ENCODE assay signal across 16 cellular contexts in the genomic region with DNA sequence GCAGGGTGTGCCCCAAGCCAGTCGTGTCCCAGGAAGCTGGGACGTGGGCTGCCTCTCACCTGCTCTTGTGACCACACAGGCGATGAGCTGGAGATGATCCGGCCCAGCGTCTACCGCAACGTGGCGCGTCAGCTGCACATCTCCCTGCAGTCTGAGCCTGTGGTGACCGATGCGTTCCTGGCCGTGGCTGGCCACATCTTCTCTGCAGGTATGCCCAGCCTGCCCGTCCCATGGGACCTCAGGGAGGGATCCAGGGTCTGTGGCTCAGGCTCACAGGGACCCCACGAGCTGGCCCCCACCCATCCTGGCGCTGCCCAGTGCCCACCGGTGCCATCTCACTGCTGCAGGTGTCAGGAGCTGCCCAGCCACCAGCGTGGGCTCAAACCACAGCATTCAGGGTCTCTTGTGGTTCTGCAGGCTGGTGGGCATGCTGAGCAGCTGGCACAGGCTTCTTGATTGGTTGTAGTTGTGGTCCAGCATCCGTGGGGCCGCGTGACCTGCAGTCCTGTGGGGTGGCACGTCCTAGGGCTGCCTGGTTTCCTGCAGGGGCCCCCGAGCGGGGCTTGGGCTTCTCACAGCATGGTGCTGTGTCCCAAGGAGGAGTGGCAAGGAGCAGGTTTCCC. TPM values are rescaled to one million over a fixed set of nuclear protein-coding genes. Genes with fewer than 3 reads are reported as not detected.
DNase-seq lines count a peak whose midpoint lies in the region; ATAC-seq, FAIRE-seq and TF ChIP-seq lines count a peak whose summit lies in the region.
"Had no signal": no experiment of that assay in that cellular context is flagged by ENCODE, and none has a peak within 500 bp of the region (broad histone marks: within the 10 kb centered on the region; RNA-seq: fewer than 3 reads in every experiment).

No MANE protein-coding gene starts in this region.

- no peak overlapping the region for H3K9ac ChIP-seq in HepG2 (ENCODE audit: insufficient read depth, low read depth, low read length)
- H3K9ac ChIP-seq: KMS-11 had no signal

- POLR2A ChIA-PET in HEK293 (lab: Yijun Ruan, JAX) (no interaction called here), HepG2 (lab: Yijun Ruan, JAX) (interaction anchor here (0.5 to 1.7 kb wide), 3 partner anchors 33 to 131 kb away, joined by 3 to 4 read pairs (median 3); no protein-coding TSS in a partner anchor)

- no peak for TF ChIP-seq POLR2A in HepG2 (IDR thresholded peaks at IDR 0.05; ENCODE audit: insufficient read depth in 1 of 2, low read depth in 2 of 2, low read length in 2 of 2)
- no peak for TF ChIP-seq POLR2A in GM12891 (IDR thresholded peaks at IDR 0.05; ENCODE audit: low read depth, low read length)

- H3K79me2 ChIP-seq in HepG2 (ENCODE audit: insufficient read depth, low read length): peaks cover 18% of the 10 kb centered on the region

- H3K36me3 ChIP-seq in HEK293 (ENCODE audit: control insufficient read depth in 2 of 2, insufficient read depth in 1 of 2, low read length in 2 of 2) (no peaks in the 10 kb centered on the region), HepG2 (replicated peaks in 1 of 2; ENCODE audit: control insufficient read depth in 1 of 2, insufficient read depth in 2 of 2, low read length in 2 of 2) (peaks cover 13 to 17% of the 10 kb centered on the region in 2 experiments; a peak in 4 of 5 replicates)
- H3K36me3 ChIP-seq: Peyer's patch had no signal

- no peak for TF ChIP-seq RAD21 in HepG2 (CRISPR knock-in tag; IDR thresholded peaks at IDR 0.05)

- CTCF ChIA-PET in HEK293 (lab: Yijun Ruan, JAX) (interaction anchor here (0.6 kb wide), 1 partner anchor 49 kb away, joined by 3 read pairs; no protein-coding TSS in a partner anchor), HepG2 (lab: Yijun Ruan, JAX; ENCODE audit: low intra/inter-chr PET ratio, low total read pairs) (no interaction called here)

- 95% methylated on average over 12 of the region's 23 CpGs for WGBS in HepG2 (ENCODE audit: low lambda C conversion rate)

- TF ChIP-seq CTCF in HEK293 (tag by site-specific recombination; IDR thresholded peaks at IDR 0.05) (no peak), HepG2 (CRISPR knock-in tag; IDR thresholded peaks at IDR 0.05) (no peak)

- DNase-seq in HepG2 (ENCODE audit: low spot score): no peak
- no peak for DNase-seq in substantia nigra (lab: John Stamatoyannopoulos, UW)
- DNase-seq in OCI-M2 (lab: John Stamatoyannopoulos, UW; ENCODE audit: unreplicated experiment): no peak
- DNase-seq in NCI-H526 treated with DMSO at 0.1 percent for 48 hours (lab: John Stamatoyannopoulos, UW): no peak
- no peak for DNase-seq in GM12891 (ENCODE audit: insufficient read length, low spot score)
- no peak for DNase-seq in stimulated activated CD4-positive, alpha-beta T cell treated with anti-CD3 and anti-CD28 coated beads, Interleukin-4, amount 100 ng/mL, for 1 hour
- DNase-seq: activated naive CD4-positive, alpha-beta T cell treated with anti-CD3 and anti-CD28 coated beads, Interleukin-2, amount 10 ng/mL, durations not matched to agents 7 days and 5 days; glutamatergic neuron; NCI-H1105 treated with DMSO at 0.1 percent for 48 hours; NCI-H774; Peyer's patch; stimulated activated naive CD8-positive, alpha-beta T cell treated with anti-CD3 and anti-CD28 coated beads, Interleukin-15, Interleukin-2, amounts not matched to agents 100 U/mL and 50 U/mL, for 24 hours had no signal

- no peak for FAIRE-seq in HepG2 (lab: Jason Lieb, UNC)
- FAIRE-seq in GM12891 (lab: Jason Lieb, UNC): no peak
- FAIRE-seq: TTC549 had no signal

- H3K4me1 ChIP-seq in HEK293 (ENCODE audit: control insufficient read depth, insufficient read depth, low read length) (no peaks in the 10 kb centered on the region), HepG2 (ENCODE audit: insufficient read depth, low read length) (peaks cover 42% of the 10 kb centered on the region)

- BruUV-seq in HepG2 (replicated peaks; lab: Mats Ljungman, UMichigan): no TSS peak

- no peaks in the 10 kb centered on the region; the same call in 1 of the 2 replicates for H3K9me3 ChIP-seq in HEK293 (ENCODE audit: control insufficient read depth, insufficient read depth, low read depth, low read length)
- H3K9me3 ChIP-seq in HepG2 (ENCODE audit: low read length): no peaks in the 10 kb centered on the region
- H3K9me3 ChIP-seq: Peyer's patch had no signal

- peaks cover 13% of the 10 kb centered on the region; the same call in 1 of the 2 replicates for H4K20me1 ChIP-seq in HepG2 (ENCODE audit: insufficient read depth, low read length)

- intact Hi-C loops in HepG2 (cut with micrococcal nuclease; ENCODE audit: unreplicated experiment): no loop called here

- H3K27me3 ChIP-seq in HepG2 (ENCODE audit: control insufficient read depth in 1 of 2, insufficient read depth in 2 of 2, low read length in 2 of 2): no peaks in the 10 kb centered on the region; a peak in 1 of 5 replicates
- H3K27me3 ChIP-seq: Peyer's patch had no signal

- ATAC-seq in HepG2: no peak
- ATAC-seq: stimulated activated naive CD8-positive, alpha-beta T cell treated with anti-CD3 and anti-CD28 coated beads, Interleukin-15, Interleukin-2, amounts not matched to agents 100 U/mL and 50 U/mL, for 24 hours had no signal

- H3K4me2 ChIP-seq in HepG2 (ENCODE audit: low read depth, low read length): no peak overlapping the region
- H3K4me2 ChIP-seq: KMS-11 had no signal

- H3K27ac ChIP-seq in HEK293 (ENCODE audit: extremely low read depth, low read depth, low read length): no peak overlapping the region
- peak overlapping the region; percentile 79 for H3K27ac ChIP-seq in cingulate gyrus (ENCODE audit: low read depth, low read length)
- no peak overlapping the region for H3K27ac ChIP-seq in HepG2 (ENCODE audit: extremely low read length, insufficient read depth, low read length)
- peak overlapping the region; percentile 100 for H3K27ac ChIP-seq in substantia nigra (ENCODE audit: low read depth, low read length, poor library complexity, severe bottlenecking)
- H3K27ac ChIP-seq: KMS-11, Peyer's patch had no signal

- no peak overlapping the region for H2AFZ ChIP-seq in HepG2 (ENCODE audit: low read length)

- H3K4me3 ChIP-seq in HEK293 (ENCODE audit: low read depth, low read length) (no peak overlapping the region), HepG2 (replicated peaks in 1 of 3; ENCODE audit: insufficient read depth in 1 of 3, low read depth in 2 of 3, low read length in 3 of 3) (no peak overlapping the region)
- H3K4me3 ChIP-seq: Peyer's patch had no signal

- TF ChIP-seq EP300 in HepG2 (IDR thresholded peaks at IDR 0.05; ENCODE audit: low read depth in 2 of 2, low read length in 2 of 2): no peak
- TF ChIP-seq EP300 in HepG2 (CRISPR knock-in tag; IDR thresholded peaks at IDR 0.05; ENCODE audit: borderline replicate concordance): no peak

- in situ Hi-C loops in HepG2 (cut with HindIII; ENCODE audit: extremely low pct_ligation_motif_present, low pct_unique_long_range_greater_than_20kb): no loop called here

RNA-seq across cellular contexts. Expression of a gene that starts 3.8 kb away (rescaled TPM):
- total RNA-seq in HepG2 (2016; rRNA removed; fragmentation: Illumina TruSeq; extraction: Trizol): 30.2 and 35.5 TPM in 2 replicates
- total RNA-seq in HepG2 (2016; cell fraction: cytosol; rRNA removed; fragmentation: Illumina TruSeq; extraction: Trizol; ENCODE audit: low read depth): 22.2 and 23.9 TPM in 2 replicates
- total RNA-seq in HepG2 (2016; cell fraction: insoluble cytoplasmic fraction; rRNA removed; fragmentation: Illumina TruSeq; extraction: Trizol): 28.1 and 36.4 TPM in 2 replicates
- total RNA-seq in HepG2 (2016; cell fraction: membrane; rRNA removed; fragmentation: Illumina TruSeq; extraction: Trizol): 58.8 and 67.3 TPM in 2 replicates
- total RNA-seq in HepG2 (2016; cell fraction: nucleus; rRNA removed; fragmentation: Illumina TruSeq; extraction: Trizol): 18.8 and 20.8 TPM in 2 replicates
- polyA plus RNA-seq in HepG2 (2011; rRNA removed): 39.2 and 58.1 TPM in 2 replicates
- polyA plus RNA-seq in HepG2 (2011; cell fraction: cytosol; rRNA removed): 49.3 and 71.9 TPM in 2 replicates
- polyA plus RNA-seq in HepG2 (2011; cell fraction: nucleus; rRNA removed): 101 and 104 TPM in 2 replicates
- polyA plus RNA-seq in HepG2 (2012): 43.9 and 55.3 TPM in 2 replicates
- 28.1 and 33.7 TPM in 2 replicates for polyA plus RNA-seq in HepG2 (2016; cell fraction: cytosol; fragmentation: Illumina TruSeq; extraction: Trizol; ENCODE audit: low read depth)
- polyA plus RNA-seq in HepG2 (2016; cell fraction: insoluble cytoplasmic fraction; fragmentation: Illumina TruSeq; extraction: Trizol; ENCODE audit: low read depth): 37.9 and 46.1 TPM in 2 replicates
- polyA plus RNA-seq in HepG2 (2016; cell fraction: membrane; fragmentation: Illumina TruSeq; extraction: Trizol; ENCODE audit: low read depth): 64.2 and 66.8 TPM in 2 replicates
- polyA plus RNA-seq in HepG2 (2016; cell fraction: nucleus; fragmentation: Illumina TruSeq; extraction: Trizol; ENCODE audit: insufficient read depth, low read depth): 41.2 and 42.5 TPM in 2 replicates
- polyA minus RNA-seq in HepG2 (2011; rRNA and poly(A)+ RNA removed; ENCODE audit: low replicate concordance): 10.1 and 74.6 TPM in 2 replicates
- 39.7 and 41.5 TPM in 2 replicates for polyA minus RNA-seq in HepG2 (2011; cell fraction: cytosol; rRNA and poly(A)+ RNA removed)
- 9.9 and 12.7 TPM in 2 replicates for polyA minus RNA-seq in HepG2 (2011; cell fraction: nucleus; rRNA and poly(A)+ RNA removed)
- polyA plus RNA-seq in GM12891 (2012; ENCODE audit: low read depth, missing spikeins): 0.04 TPM

RNA-seq across cellular contexts. Expression of a gene that starts 54.0 kb away (rescaled TPM):
- 123 and 177 TPM in 2 replicates for total RNA-seq in HepG2 (2016; rRNA removed; fragmentation: Illumina TruSeq; extraction: Trizol)
- total RNA-seq in HepG2 (2016; cell fraction: cytosol; rRNA removed; fragmentation: Illumina TruSeq; extraction: Trizol; ENCODE audit: low read depth): 143 and 149 TPM in 2 replicates
- total RNA-seq in HepG2 (2016; cell fraction: insoluble cytoplasmic fraction; rRNA removed; fragmentation: Illumina TruSeq; extraction: Trizol): 108 and 184 TPM in 2 replicates
- total RNA-seq in HepG2 (2016; cell fraction: membrane; rRNA removed; fragmentation: Illumina TruSeq; extraction: Trizol): 217 TPM in 2 replicates
- 128 and 139 TPM in 2 replicates for total RNA-seq in HepG2 (2016; cell fraction: nucleus; rRNA removed; fragmentation: Illumina TruSeq; extraction: Trizol)
- polyA plus RNA-seq in HepG2 (2011; rRNA removed): 481 and 626 TPM in 2 replicates
- 323 and 410 TPM in 2 replicates for polyA plus RNA-seq in HepG2 (2011; cell fraction: cytosol; rRNA removed)
- 1,381 and 1,393 TPM in 2 replicates for polyA plus RNA-seq in HepG2 (2011; cell fraction: nucleus; rRNA removed)
- polyA plus RNA-seq in HepG2 (2012): 200 and 245 TPM in 2 replicates
- 126 and 132 TPM in 2 replicates for polyA plus RNA-seq in HepG2 (2016; cell fraction: cytosol; fragmentation: Illumina TruSeq; extraction: Trizol; ENCODE audit: low read depth)
- 133 and 166 TPM in 2 replicates for polyA plus RNA-seq in HepG2 (2016; cell fraction: insoluble cytoplasmic fraction; fragmentation: Illumina TruSeq; extraction: Trizol; ENCODE audit: low read depth)
- 186 and 199 TPM in 2 replicates for polyA plus RNA-seq in HepG2 (2016; cell fraction: membrane; fragmentation: Illumina TruSeq; extraction: Trizol; ENCODE audit: low read depth)
- polyA plus RNA-seq in HepG2 (2016; cell fraction: nucleus; fragmentation: Illumina TruSeq; extraction: Trizol; ENCODE audit: insufficient read depth, low read depth): 341 and 351 TPM in 2 replicates
- polyA minus RNA-seq in HepG2 (2011; rRNA and poly(A)+ RNA removed; ENCODE audit: low replicate concordance): 198 and 615 TPM in 2 replicates
- polyA minus RNA-seq in HepG2 (2011; cell fraction: cytosol; rRNA and poly(A)+ RNA removed): 125 and 128 TPM in 2 replicates
- polyA minus RNA-seq in HepG2 (2011; cell fraction: nucleus; rRNA and poly(A)+ RNA removed): 166 and 229 TPM in 2 replicates
- 57.0 TPM for polyA plus RNA-seq in GM12891 (2012; ENCODE audit: low read depth, missing spikeins)

Comparison
In these comparisons a context has a peak if more than half of its experiments do, and no peak if none do; other contexts are left out.
1. H3K27ac ChIP-seq: peak in cingulate gyrus (single experiment) and substantia nigra (single experiment); none in HEK293 (single experiment) and HepG2 (single experiment).